ENCODE assay signal across 1 cellular context in genomic region chr13:103794526-103794925, GRCh38.
TF ChIP-seq lines count a peak whose summit lies in the region.

No MANE protein-coding gene starts in this region.

TF ChIP-seq in GM23338, 12 proteins besides CTCF, POLR2A, EP300 and RAD21 (continued from another document):
- no peak for TF ChIP-seq EZH2 (IDR thresholded peaks at IDR 0.05; ENCODE audit: low read depth, unreplicated experiment)
TF ChIP-seq in GM23338: peak in this region for 0.
